Comparison of ENCODE assay signal across 10 cellular contexts in genomic region chr12:108312885-108313203, GRCh38. TPM values are rescaled to one million over a fixed set of nuclear protein-coding genes. Genes with fewer than 3 reads are reported as not detected.
A peak's percentile ranks its signal among the peaks of the same experiment; 100 is the strongest.
DNase-seq lines count a peak whose midpoint lies in the region; ATAC-seq and TF ChIP-seq lines count a peak whose summit lies in the region.
"Had no signal": no experiment of that assay in that cellular context is flagged by ENCODE, and none has a peak within 500 bp of the region (broad histone marks: within the 10 kb centered on the region; RNA-seq: fewer than 3 reads in every experiment).

No MANE protein-coding gene starts in this region.

- H3F3A ChIP-seq in neural progenitor cell (ENCODE audit: low read depth), result peaks cover 17% of the 10 kb centered on the region

- H3K4me1 Mint-ChIP-seq in endodermal cell (peaks cover 35% of the 10 kb centered on the region), neural progenitor cell (peaks cover 63% of the 10 kb centered on the region)
- peaks cover 25% of the 10 kb centered on the region for H3K4me1 Mint-ChIP-seq in activated CD4-positive, alpha-beta T cell treated with anti-CD3 and anti-CD28 coated beads for 36 hours

- no peaks in the 10 kb centered on the region for H3K9me3 Mint-ChIP-seq in endodermal cell
- H3K9me3 Mint-ChIP-seq in neural progenitor cell, result no peaks in the 10 kb centered on the region
- H3K9me3 Mint-ChIP-seq in activated CD4-positive, alpha-beta T cell treated with anti-CD3 and anti-CD28 coated beads for 36 hours (ENCODE audit: low read depth), result no peaks in the 10 kb centered on the region
- H3K9me3 Mint-ChIP-seq: central memory CD8-positive, alpha-beta T cell had no signal

- POLR2A ChIA-PET in activated CD4-positive, alpha-beta T cell treated with anti-CD3 and anti-CD28 coated beads for 36 hours (lab: Charles Lee), result no interaction called here

- no peak overlapping the region for H3K4me2 ChIP-seq in neural progenitor cell

- peak overlapping the region; percentile 36 for H3K27ac Mint-ChIP-seq in endodermal cell
- no peak overlapping the region for H3K27ac Mint-ChIP-seq in neural progenitor cell
- H3K27ac Mint-ChIP-seq in activated CD4-positive, alpha-beta T cell treated with anti-CD3 and anti-CD28 coated beads for 36 hours, result no peak overlapping the region

- no peak overlapping the region for H2AFZ ChIP-seq in neural progenitor cell (replicated peaks)

- H4K20me1 ChIP-seq in neural progenitor cell (ENCODE audit: low read depth), result no peaks in the 10 kb centered on the region

- no peaks in the 10 kb centered on the region for H3K79me2 ChIP-seq in neural progenitor cell (ENCODE audit: low read depth)

- peaks cover 6% of the 10 kb centered on the region for H3K4me1 ChIP-seq in endodermal cell (ENCODE audit: control insufficient read depth, insufficient read depth, low read length)
- H3K4me1 ChIP-seq in tibial artery, result peaks cover 0 to 80% (median 43%) of the 10 kb centered on the region in 4 donors
- H3K4me1 ChIP-seq in neural progenitor cell, result peaks cover 12% of the 10 kb centered on the region

- no peaks in the 10 kb centered on the region for H3K36me3 Mint-ChIP-seq in endodermal cell (ENCODE audit: low read depth)
- H3K36me3 Mint-ChIP-seq in neural progenitor cell, result no peaks in the 10 kb centered on the region
- no peaks in the 10 kb centered on the region for H3K36me3 Mint-ChIP-seq in activated CD4-positive, alpha-beta T cell treated with anti-CD3 and anti-CD28 coated beads for 36 hours (ENCODE audit: low read depth)

- intact Hi-C loops in tibial artery (cut with DNase I; ENCODE audit: low total_unique reads), result no loop called here
- intact Hi-C loops in activated CD4-positive, alpha-beta T cell treated with anti-CD3 and anti-CD28 coated beads for 36 hours (cut with DNase I, micrococcal nuclease), result no loop called here

- no peaks in the 10 kb centered on the region for H3K9me3 ChIP-seq in MG63
- no peaks in the 10 kb centered on the region for H3K9me3 ChIP-seq in endodermal cell (ENCODE audit: control insufficient read depth, low read length)
- H3K9me3 ChIP-seq in tibial artery, result no peaks in the 10 kb centered on the region
- no peaks in the 10 kb centered on the region for H3K9me3 ChIP-seq in neural progenitor cell (ENCODE audit: low read depth)

- H3K4me3 ChIP-seq in MG63, result no peak overlapping the region
- no peak overlapping the region for H3K4me3 ChIP-seq in endodermal cell (ENCODE audit: low read length)
- no peak overlapping the region for H3K4me3 ChIP-seq in tibial artery
- H3K4me3 ChIP-seq in neural progenitor cell, result no peak overlapping the region

- DNase-seq in MG63, result peak; percentile 85
- no peak for DNase-seq in endodermal cell
- DNase-seq in medulla oblongata (ENCODE audit: extremely low spot score), result peak; percentile 29
- DNase-seq in tibial artery, result peak; percentile 71 to 93
- no peak for DNase-seq in neural progenitor cell (ENCODE audit: low spot score)
- DNase-seq in activated CD4-positive, alpha-beta T cell treated with anti-CD3 and anti-CD28 coated beads for 36 hours, result no peak
- DNase-seq in NK-92 (lab: John Stamatoyannopoulos, UW; ENCODE audit: unreplicated experiment), result no peak
- DNase-seq: SHP77 treated with DMSO at 0.1 percent for 48 hours had no signal

- no peaks in the 10 kb centered on the region for H3K36me3 ChIP-seq in MG63
- no peaks in the 10 kb centered on the region for H3K36me3 ChIP-seq in endodermal cell (ENCODE audit: control insufficient read depth, insufficient read depth, low read length)
- H3K36me3 ChIP-seq in tibial artery, result no peaks in the 10 kb centered on the region
- no peaks in the 10 kb centered on the region for H3K36me3 ChIP-seq in neural progenitor cell

- ATAC-seq in activated CD4-positive, alpha-beta T cell treated with anti-CD3 and anti-CD28 coated beads for 36 hours, result no peak

- H3K27me3 ChIP-seq in MG63, result no peaks in the 10 kb centered on the region
- H3K27me3 ChIP-seq in endodermal cell (ENCODE audit: control insufficient read depth, insufficient read depth, low read length, poor library complexity, severe bottlenecking), result no peaks in the 10 kb centered on the region
- H3K27me3 ChIP-seq in tibial artery, result no peaks in the 10 kb centered on the region
- no peaks in the 10 kb centered on the region for H3K27me3 ChIP-seq in neural progenitor cell

- WGBS in endodermal cell (ENCODE audit: insufficient coverage in 1 of 2, insufficient read length in 1 of 2), 2 experiments, result 41% methylated on average over 2 of the region's 2 CpGs; no CpG with 5 or more reads in 1 of the 2 experiments

- H3K4me3 Mint-ChIP-seq in endodermal cell (no peak overlapping the region), neural progenitor cell (no peak overlapping the region)
- no peak overlapping the region for H3K4me3 Mint-ChIP-seq in activated CD4-positive, alpha-beta T cell treated with anti-CD3 and anti-CD28 coated beads for 36 hours

- CTCF ChIA-PET in activated CD4-positive, alpha-beta T cell treated with anti-CD3 and anti-CD28 coated beads for 36 hours (lab: Charles Lee), result interaction anchor here (1.0 to 1.3 kb wide), 2 partner anchors 81 to 182 kb away, joined by 3 read pairs; no protein-coding TSS in a partner anchor

- H3K27me3 Mint-ChIP-seq in endodermal cell (ENCODE audit: insufficient read depth) (no peaks in the 10 kb centered on the region), neural progenitor cell (ENCODE audit: insufficient read depth, low read depth) (peaks cover 17% of the 10 kb centered on the region)
- H3K27me3 Mint-ChIP-seq in activated CD4-positive, alpha-beta T cell treated with anti-CD3 and anti-CD28 coated beads for 36 hours, result no peaks in the 10 kb centered on the region
- H3K27me3 Mint-ChIP-seq: central memory CD8-positive, alpha-beta T cell had no signal

- no peak for TF ChIP-seq CTCF in endodermal cell (conservative IDR thresholded peaks at IDR 0.05)
- TF ChIP-seq CTCF in tibial artery (IDR thresholded peaks at IDR 0.05), result no peak
- no peak for TF ChIP-seq CTCF in neural progenitor cell (IDR thresholded peaks at IDR 0.05)

- H3K27ac ChIP-seq in endodermal cell (ENCODE audit: low read depth, low read length), result no peak overlapping the region
- H3K27ac ChIP-seq in tibial artery, result peak overlapping the region; percentile 67 to 83
- no peak overlapping the region for H3K27ac ChIP-seq in neural progenitor cell

- H3K9ac ChIP-seq in endodermal cell (ENCODE audit: extremely low read depth, low read length, poor library complexity, severe bottlenecking) (no peak overlapping the region), neural progenitor cell (no peak overlapping the region)

RNA-seq across cellular contexts. Expression of gene CMKLR1, which starts 26.3 kb away (rescaled TPM):
- 1.3 and 1.5 TPM in 2 replicates for total RNA-seq in MG63 (2014; rRNA removed; shearing (Covaris generic); ENCODE audit: low replicate concordance)
- not detected for total RNA-seq in endodermal cell
- 0.21 TPM for polyA plus RNA-seq in endodermal cell (2013, experiment 1 of 2)
- 0.25 TPM for polyA plus RNA-seq in endodermal cell (2013, experiment 2 of 2)
- total RNA-seq in neural progenitor cell (ENCODE audit: low replicate concordance), result 0.09 TPM in 1 of 2 replicates, not detected in the other
- total RNA-seq in activated CD4-positive, alpha-beta T cell treated with anti-CD3 and anti-CD28 coated beads for 36 hours, result not detected
- total RNA-seq: activated CD8-positive, alpha-beta memory T cell treated with anti-CD3 and anti-CD28 coated beads for 36 hours had no signal

Comparison
In these comparisons a context has a peak if more than half of its experiments do, and no peak if none do; other contexts are left out.
1. DNase-seq: peak in MG63 (single experiment), medulla oblongata (single experiment) and tibial artery (2 of 2); none in endodermal cell (single experiment), neural progenitor cell (single experiment), activated CD4-positive, alpha-beta T cell treated with anti-CD3 and anti-CD28 coated beads for 36 hours (single experiment) and NK-92 (single experiment).
2. H3K27ac ChIP-seq: peak in tibial artery (2 of 2); none in endodermal cell (single experiment) and neural progenitor cell (single experiment).